ENCODE assay signal across 8 cellular contexts in the genomic region with DNA sequence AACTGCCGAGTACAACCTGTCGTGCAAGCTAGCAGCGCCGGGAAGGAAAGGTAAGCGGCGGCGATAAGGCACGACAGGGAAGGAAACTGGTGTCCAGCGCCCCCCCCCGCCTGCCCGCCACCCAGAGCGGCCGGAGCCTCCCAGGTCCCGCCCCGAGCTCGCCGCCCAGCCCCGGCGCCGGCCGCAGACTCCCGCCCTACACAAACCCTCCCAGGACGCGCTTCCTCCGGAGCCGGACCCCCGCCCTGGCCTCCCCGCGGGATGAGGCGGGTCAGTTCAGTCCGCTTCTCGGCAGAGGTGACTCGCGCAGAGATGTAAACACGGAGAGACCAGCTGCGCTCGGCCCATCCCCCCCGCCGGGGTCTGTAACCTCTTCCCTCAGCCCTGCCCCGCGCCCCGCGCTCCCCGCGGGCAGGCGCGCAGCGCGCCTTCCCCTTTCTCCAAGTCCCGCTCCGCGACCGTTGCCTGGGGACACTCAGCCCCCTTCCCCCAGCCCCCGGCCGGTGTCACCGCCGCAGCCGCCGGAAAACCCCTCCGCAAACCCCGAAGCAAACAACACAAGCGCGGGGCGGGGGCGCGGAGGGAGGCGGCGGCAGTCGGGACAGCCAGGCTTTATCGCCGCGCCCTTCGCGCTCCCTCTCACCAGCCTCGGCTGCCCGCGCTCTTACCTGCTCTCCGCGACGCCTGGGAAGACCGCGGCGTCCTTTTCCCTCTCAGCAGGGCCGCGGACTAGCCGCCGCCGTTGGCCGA. TPM values are rescaled to one million over a fixed set of nuclear protein-coding genes. Genes with fewer than 3 reads are reported as not detected.
DNase-seq lines count a peak whose midpoint lies in the region; ATAC-seq lines count a peak whose summit lies in the region.

No MANE protein-coding gene starts in this region.

- peak; percentile 77 for DNase-seq in D341Med (ENCODE audit: low spot score)
- peak; percentile 83 for DNase-seq in KBM-7
- DNase-seq in SK-N-DZ (ENCODE audit: low spot score), result peak; percentile 80
- DNase-seq in activated naive CD4-positive, alpha-beta T cell treated with anti-CD3 and anti-CD28 coated beads, Interleukin-2, amount 50 U/mL, for 16 hours, result peak; percentile 78
- DNase-seq in germinal center (ENCODE audit: low spot score), result peak; percentile 48
- peak; percentile 72 for DNase-seq in occipital lobe (lab: John Stamatoyannopoulos, UW)

- H3K27ac ChIP-seq in temporal lobe (ENCODE audit: low read depth, low read length), result peak overlapping the region; percentile 94

- peak; percentile 25 for ATAC-seq in GM21619 (IDR thresholded peaks at IDR 0.05; ENCODE audit: unreplicated experiment)

- in situ Hi-C loops in KBM-7 (cut with MboI; ENCODE audit: low pct_unique_long_range_greater_than_20kb, low sequenced_read_pairs), result no loop called here

RNA-seq across cellular contexts. Expression of gene ELF2, which starts 0.5 kb away (rescaled TPM):
- polyA plus RNA-seq in SK-N-DZ (2014; cell fraction: cytosol; rRNA removed), result 31.7 and 41.6 TPM in 2 replicates
- 35.2 and 39.2 TPM in 2 replicates for polyA plus RNA-seq in SK-N-DZ (2014; cell fraction: nucleus; rRNA removed)
- 152 TPM for total RNA-seq in occipital lobe
- 87.5 TPM for total RNA-seq in temporal lobe

Comparison
In these comparisons a context has a peak if more than half of its experiments do, and no peak if none do; other contexts are left out.
1. Peak in every context shown above with its lines: DNase-seq, ATAC-seq and H3K27ac ChIP-seq.